In the genomic region with DNA sequence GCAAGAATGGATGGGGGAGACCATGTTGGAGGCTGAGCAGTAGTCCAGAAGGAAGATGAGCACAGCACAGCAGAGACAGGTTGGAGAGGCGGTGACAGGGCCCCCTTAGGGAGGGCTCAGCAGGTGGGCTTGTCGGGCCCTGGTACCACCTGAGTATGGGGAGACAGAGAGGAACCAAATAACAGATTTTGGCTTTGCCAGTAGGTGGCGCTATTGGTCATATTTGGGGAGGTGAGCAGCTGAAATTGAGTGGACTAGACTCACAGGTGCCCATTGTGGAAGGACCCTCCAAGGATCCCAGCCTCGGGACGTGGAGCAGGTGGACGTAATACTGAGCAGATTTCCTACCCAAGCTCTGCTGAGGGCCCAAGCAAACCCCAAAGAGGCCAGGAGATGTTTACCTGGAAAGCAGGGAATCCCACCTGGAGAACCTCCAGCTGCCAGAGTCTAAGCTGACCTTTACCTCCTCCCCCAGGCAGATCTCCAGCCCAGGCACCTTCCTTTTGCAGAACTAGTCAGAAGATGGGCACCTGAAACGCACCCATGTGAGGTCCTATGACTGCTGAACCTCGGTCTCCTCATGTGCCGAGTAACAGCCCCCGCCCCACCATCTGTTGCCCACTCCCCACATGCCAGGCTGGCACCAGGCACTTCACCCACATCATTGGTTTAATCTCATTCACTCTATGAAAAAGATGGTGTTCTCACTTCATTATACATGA, we compare ENCODE assay signal across 8 cellular contexts. TPM values are rescaled to one million over a fixed set of nuclear protein-coding genes. Genes with fewer than 3 reads are reported as not detected.
DNase-seq lines count a peak whose midpoint lies in the region; ATAC-seq, FAIRE-seq and TF ChIP-seq lines count a peak whose summit lies in the region.

No MANE protein-coding gene starts in this region.

- BruUV-seq in HepG2 (replicated peaks; lab: Mats Ljungman, UMichigan): no TSS peak

- POLR2A ChIA-PET in HepG2 (lab: Yijun Ruan, JAX): no interaction called here

- in situ Hi-C loops in HepG2 (cut with HindIII; ENCODE audit: extremely low pct_ligation_motif_present, low pct_unique_long_range_greater_than_20kb): loop anchor here (5.0 to 10.0 kb wide), 2 partner anchors 118 to 371 kb away; no protein-coding TSS in a partner anchor

- H3K27me3 ChIP-seq in HepG2 (ENCODE audit: control insufficient read depth in 1 of 2, insufficient read depth in 2 of 2, low read length in 2 of 2): no peaks in the 10 kb centered on the region

- no peak for TF ChIP-seq POLR2A in HepG2 (IDR thresholded peaks at IDR 0.05; ENCODE audit: insufficient read depth in 1 of 2, low read depth in 2 of 2, low read length in 2 of 2)

- ATAC-seq in HepG2: peak; percentile 68

- DNase-seq in NCI-H2227 (lab: John Stamatoyannopoulos, UW; ENCODE audit: unreplicated experiment): peak; percentile 83
- DNase-seq in activated CD4-positive, CD25-positive, alpha-beta regulatory T cell treated with anti-CD3 and anti-CD28 coated beads, Interleukin-2, amount 50 U/mL, for 72 hours: peak; percentile 68
- peak in 40 of 61 donors; percentile 12 to 74 (median 36) for DNase-seq in caudate nucleus (lab: John Stamatoyannopoulos, UW)
- peak; percentile 61 for DNase-seq in HepG2 (ENCODE audit: low spot score)
- DNase-seq in stimulated activated CD8-positive, alpha-beta memory T cell treated with anti-CD3 and anti-CD28 coated beads, Interleukin-12 subunit alpha, Interleukin-12 subunit beta, amount 100 ng/mL, for 1 hour (ENCODE audit: low read depth): peak; percentile 36
- no peak for DNase-seq in epidermal melanocyte (ENCODE audit: insufficient read length, low spot score)

- no peaks in the 10 kb centered on the region for H3K36me3 ChIP-seq in HepG2 (replicated peaks in 1 of 2; ENCODE audit: control insufficient read depth in 1 of 2, insufficient read depth in 2 of 2, low read length in 2 of 2)

- H3K4me3 ChIP-seq in GM12875 (ENCODE audit: low read depth, low read length) (no peak overlapping the region), HepG2 (replicated peaks in 1 of 3; ENCODE audit: insufficient read depth in 1 of 3, low read depth in 2 of 3, low read length in 3 of 3) (no peak overlapping the region)

- no peak overlapping the region for H3K9ac ChIP-seq in HepG2 (ENCODE audit: insufficient read depth, low read depth, low read length)

- WGBS in HepG2 (ENCODE audit: low lambda C conversion rate): 41% methylated on average over 5 of the region's 10 CpGs

- TF ChIP-seq CTCF in 22Rv1 (IDR thresholded peaks at IDR 0.05) (peak; percentile 84), GM12875 (IDR thresholded peaks at IDR 0.05; ENCODE audit: borderline replicate concordance, insufficient read depth, low read depth, low read length) (peak; percentile 73), HepG2 (CRISPR knock-in tag; IDR thresholded peaks at IDR 0.05) (peak; percentile 73)

- TF ChIP-seq RAD21 in HepG2 (CRISPR knock-in tag; IDR thresholded peaks at IDR 0.05): no peak; the same call in 1 of the 2 replicates

- no peaks in the 10 kb centered on the region for H3K79me2 ChIP-seq in HepG2 (ENCODE audit: insufficient read depth, low read length)

- CTCF ChIA-PET in HepG2 (lab: Yijun Ruan, JAX; ENCODE audit: low intra/inter-chr PET ratio, low total read pairs): interaction anchor here (1.0 to 2.4 kb wide), 4 partner anchors 97 to 371 kb away, joined by 4 to 16 read pairs (median 7); no protein-coding TSS in a partner anchor

- no peaks in the 10 kb centered on the region for H3K9me3 ChIP-seq in HepG2 (ENCODE audit: low read length)

- no peak overlapping the region for H3K4me2 ChIP-seq in HepG2 (ENCODE audit: low read depth, low read length)

- intact Hi-C loops in HepG2 (cut with micrococcal nuclease; ENCODE audit: unreplicated experiment): loop anchor here (1.0 kb wide), 1 partner anchor 120 kb away; no protein-coding TSS in a partner anchor

- no peaks in the 10 kb centered on the region for H3K4me1 ChIP-seq in HepG2 (ENCODE audit: insufficient read depth, low read length)

- no peak for TF ChIP-seq EP300 in HepG2 (IDR thresholded peaks at IDR 0.05; ENCODE audit: low read depth in 2 of 2, low read length in 2 of 2)
- no peak for TF ChIP-seq EP300 in HepG2 (CRISPR knock-in tag; IDR thresholded peaks at IDR 0.05; ENCODE audit: borderline replicate concordance)

- no peak overlapping the region for H2AFZ ChIP-seq in HepG2 (ENCODE audit: low read length)

- no peak overlapping the region for H3K27ac ChIP-seq in 22Rv1
- H3K27ac ChIP-seq in caudate nucleus (ENCODE audit: low read depth, low read length): no peak overlapping the region
- no peak overlapping the region for H3K27ac ChIP-seq in HepG2 (ENCODE audit: extremely low read length, insufficient read depth, low read length)

- no peaks in the 10 kb centered on the region for H4K20me1 ChIP-seq in HepG2 (ENCODE audit: insufficient read depth, low read length)

- FAIRE-seq in HepG2 (lab: Jason Lieb, UNC): no peak

TF ChIP-seq in HepG2, 621 proteins besides CTCF, POLR2A, EP300 and RAD21:
- TF ChIP-seq ZNF614 (CRISPR knock-in tag; IDR thresholded peaks at IDR 0.05; ENCODE audit: borderline replicate concordance) (no peak), CBX5 (CRISPR knock-in tag; IDR thresholded peaks at IDR 0.05; ENCODE audit: borderline replicate concordance) (no peak), REPIN1 (CRISPR knock-in tag; IDR thresholded peaks at IDR 0.05; ENCODE audit: borderline replicate concordance, low read depth) (no peak), ZFP36 (IDR thresholded peaks at IDR 0.05; ENCODE audit: borderline replicate concordance, low read depth, low read length, partially characterized antibody) (no peak), NFYB (CRISPR knock-in tag; IDR thresholded peaks at IDR 0.05) (no peak), ZNF274 (CRISPR knock-in tag; IDR thresholded peaks at IDR 0.05) (no peak), ZNF326 (CRISPR knock-in tag; IDR thresholded peaks at IDR 0.05; ENCODE audit: borderline replicate concordance) (no peak), RFXANK (CRISPR knock-in tag; IDR thresholded peaks at IDR 0.05) (no peak), SMC3 (IDR thresholded peaks at IDR 0.05; ENCODE audit: low read length) (peak; percentile 47), STAG1 (CRISPR knock-in tag; IDR thresholded peaks at IDR 0.05) (peak; percentile 74), ZSCAN22 (CRISPR knock-in tag; IDR thresholded peaks at IDR 0.05) (no peak), ATF7 (IDR thresholded peaks at IDR 0.05) (no peak), ATF7 (CRISPR knock-in tag; IDR thresholded peaks at IDR 0.05) (no peak), TCF7L2 (IDR thresholded peaks at IDR 0.05; ENCODE audit: low read depth, low read length) (no peak), ZBTB20 (CRISPR knock-in tag; IDR thresholded peaks at IDR 0.05; ENCODE audit: borderline replicate concordance, low read depth) (no peak)
TF ChIP-seq in HepG2: peak in this region for 2.

RNA-seq across cellular contexts. Expression of gene CORO2B, which starts 24.6 kb away (rescaled TPM):
- total RNA-seq in HepG2 (2016; rRNA removed; fragmentation: Illumina TruSeq; extraction: Trizol): 0.35 and 0.36 TPM in 2 replicates
- 0.10 and 0.18 TPM in 2 replicates for total RNA-seq in HepG2 (2016; cell fraction: cytosol; rRNA removed; fragmentation: Illumina TruSeq; extraction: Trizol; ENCODE audit: low read depth)
- total RNA-seq in HepG2 (2016; cell fraction: insoluble cytoplasmic fraction; rRNA removed; fragmentation: Illumina TruSeq; extraction: Trizol): 0.22 and 0.28 TPM in 2 replicates
- total RNA-seq in HepG2 (2016; cell fraction: membrane; rRNA removed; fragmentation: Illumina TruSeq; extraction: Trizol): 0.28 and 0.34 TPM in 2 replicates
- 0.13 and 0.22 TPM in 2 replicates for total RNA-seq in HepG2 (2016; cell fraction: nucleus; rRNA removed; fragmentation: Illumina TruSeq; extraction: Trizol)
- polyA plus RNA-seq in HepG2 (2011; rRNA removed): 0.63 and 1.1 TPM in 2 replicates
- polyA plus RNA-seq in HepG2 (2011; cell fraction: cytosol; rRNA removed): 0.58 and 0.64 TPM in 2 replicates
- polyA plus RNA-seq in HepG2 (2011; cell fraction: nucleus; rRNA removed): 0.92 and 1.2 TPM in 2 replicates
- polyA plus RNA-seq in HepG2 (2012): 0.15 and 0.16 TPM in 2 replicates
- polyA plus RNA-seq in HepG2 (2016; cell fraction: cytosol; fragmentation: Illumina TruSeq; extraction: Trizol; ENCODE audit: low read depth): 0.09 and 0.12 TPM in 2 replicates
- polyA plus RNA-seq in HepG2 (2016; cell fraction: insoluble cytoplasmic fraction; fragmentation: Illumina TruSeq; extraction: Trizol; ENCODE audit: low read depth): 0.51 and 0.85 TPM in 2 replicates
- 0.43 and 0.52 TPM in 2 replicates for polyA plus RNA-seq in HepG2 (2016; cell fraction: membrane; fragmentation: Illumina TruSeq; extraction: Trizol; ENCODE audit: low read depth)
- polyA plus RNA-seq in HepG2 (2016; cell fraction: nucleus; fragmentation: Illumina TruSeq; extraction: Trizol; ENCODE audit: insufficient read depth, low read depth): 0.27 and 0.31 TPM in 2 replicates
- 1.3 TPM in 1 of 2 replicates, not detected in the other for polyA minus RNA-seq in HepG2 (2011; rRNA and poly(A)+ RNA removed; ENCODE audit: low replicate concordance)
- polyA minus RNA-seq in HepG2 (2011; cell fraction: cytosol; rRNA and poly(A)+ RNA removed): 0.62 and 0.69 TPM in 2 replicates
- 0.13 and 0.25 TPM in 2 replicates for polyA minus RNA-seq in HepG2 (2011; cell fraction: nucleus; rRNA and poly(A)+ RNA removed)
